In genomic region chr12:72742560-72742959, GRCh38 we compare ENCODE assay signal across 9 cellular contexts.
"Had no signal": no experiment of that assay in that cellular context is flagged by ENCODE, and none has a peak within 500 bp of the region (broad histone marks: within the 10 kb centered on the region; RNA-seq: fewer than 3 reads in every experiment).

No MANE protein-coding gene starts in this region.

- H3K27ac ChIP-seq: GM23248 had no signal

- H3K36me3 ChIP-seq: HAP-1 had no signal

- H3K4me3 ChIP-seq: GM23248, GM23338, HAP-1 had no signal

- ATAC-seq: GM23338, HCT116 had no signal

- H3K4me1 ChIP-seq: HAP-1 had no signal

- FAIRE-seq: H1 had no signal

- DNase-seq: GM23248, GOT3, H9, HCEC 1CT, HFFc6 had no signal
